9 cellular contexts compared by ENCODE assay signal in genomic region chr10:112953075-112953501, GRCh38. TPM values are rescaled to one million over a fixed set of nuclear protein-coding genes. Genes with fewer than 3 reads are reported as not detected.
DNase-seq lines count a peak whose midpoint lies in the region; ATAC-seq, FAIRE-seq and TF ChIP-seq lines count a peak whose summit lies in the region.
"Had no signal": no experiment of that assay in that cellular context is flagged by ENCODE, and none has a peak within 500 bp of the region (broad histone marks: within the 10 kb centered on the region; RNA-seq: fewer than 3 reads in every experiment).

No MANE protein-coding gene starts in this region.

- H3K4me3 ChIP-seq in HUES48 (ENCODE audit: low read depth, low read length) (peak overlapping the region; percentile 89), brain microvascular endothelial cell (ENCODE audit: low read depth, low read length) (peak overlapping the region; percentile 77)

- no peak for ATAC-seq in stimulated activated naive B cell treated with anti-CD40 and anti-IgM and Interleukin-4, amounts not matched to agents 10 μg/mL and 1 μg/mL and 100 μg/mL, for 72 hours (replicated peaks)

- H3K27ac ChIP-seq in HUES48 (ENCODE audit: low read depth, low read length) (peak overlapping the region; percentile 98), brain microvascular endothelial cell (peak overlapping the region; percentile 93), layer of hippocampus (ENCODE audit: low read depth, low read length) (peak overlapping the region; percentile 91)
- H3K27ac ChIP-seq: KMS-11 had no signal

- peak overlapping the region; percentile 91 for H3K9ac ChIP-seq in HUES48 (ENCODE audit: low read depth, low read length)
- H3K9ac ChIP-seq: KMS-11 had no signal

- H3K27me3 ChIP-seq in HUES48 (ENCODE audit: control insufficient read depth, insufficient read depth, low read length): no peaks in the 10 kb centered on the region
- H3K27me3 ChIP-seq in brain microvascular endothelial cell (replicated peaks): no peaks in the 10 kb centered on the region
- H3K27me3 ChIP-seq in layer of hippocampus (ENCODE audit: control insufficient read depth, insufficient read depth, low read length): no peaks in the 10 kb centered on the region

- peak; percentile 6 for TF ChIP-seq CTCF in brain microvascular endothelial cell (IDR thresholded peaks at IDR 0.05; ENCODE audit: low read depth, low read length, missing control alignments)

- H3K27me3 Mint-ChIP-seq in stimulated activated naive B cell treated with anti-CD40 and anti-IgM and Interleukin-4, amounts not matched to agents 10 μg/mL and 1 μg/mL and 100 μg/mL, for 72 hours: peaks cover 62 to 74% of the 10 kb centered on the region in 2 donors

- H3K36me3 ChIP-seq in HUES48 (ENCODE audit: control insufficient read depth, insufficient read depth, low read length) (0 out of 2 replicates have a peak, but pooled peaks cover 7% of the 10 kb centered on the region), brain microvascular endothelial cell (replicated peaks) (no peaks in the 10 kb centered on the region)

- DNase-seq in brain microvascular endothelial cell: no peak
- DNase-seq in stimulated activated naive B cell treated with anti-CD40 and anti-IgM and Interleukin-4, amounts not matched to agents 10 μg/mL and 1 μg/mL and 100 μg/mL, for 72 hours: no peak
- DNase-seq in HPDE6-E6E7 (ENCODE audit: extremely low spot score): no peak
- DNase-seq in NCI-H2029 treated with DMSO at 0.1 percent for 48 hours (lab: John Stamatoyannopoulos, UW): no peak
- no peak for DNase-seq in RCC 7860 (ENCODE audit: low spot score)
- no peak for DNase-seq in cerebellum (ENCODE audit: low spot score)

- no peak for FAIRE-seq in RCC 7860 (lab: Jason Lieb, UNC)

- peaks cover 24 to 51% of the 10 kb centered on the region in 2 donors for H3K4me1 Mint-ChIP-seq in stimulated activated naive B cell treated with anti-CD40 and anti-IgM and Interleukin-4, amounts not matched to agents 10 μg/mL and 1 μg/mL and 100 μg/mL, for 72 hours

- H3K4me1 ChIP-seq in HUES48 (ENCODE audit: control insufficient read depth, insufficient read depth, low read length): peaks cover 62% of the 10 kb centered on the region

- H3K27ac Mint-ChIP-seq in stimulated activated naive B cell treated with anti-CD40 and anti-IgM and Interleukin-4, amounts not matched to agents 10 μg/mL and 1 μg/mL and 100 μg/mL, for 72 hours: no peak overlapping the region

- peaks cover 0 to 1% of the 10 kb centered on the region in 2 donors for H3K36me3 Mint-ChIP-seq in stimulated activated naive B cell treated with anti-CD40 and anti-IgM and Interleukin-4, amounts not matched to agents 10 μg/mL and 1 μg/mL and 100 μg/mL, for 72 hours

- H3K9me3 Mint-ChIP-seq in stimulated activated naive B cell treated with anti-CD40 and anti-IgM and Interleukin-4, amounts not matched to agents 10 μg/mL and 1 μg/mL and 100 μg/mL, for 72 hours: no peaks in the 10 kb centered on the region

- in situ Hi-C loops in brain microvascular endothelial cell (cut with HindIII; ENCODE audit: low pct_ligation_motif_present, low sequenced_read_pairs): no loop called here

- H3K4me3 Mint-ChIP-seq in stimulated activated naive B cell treated with anti-CD40 and anti-IgM and Interleukin-4, amounts not matched to agents 10 μg/mL and 1 μg/mL and 100 μg/mL, for 72 hours: peak overlapping the region; percentile 58 to 71

- H3K9me3 ChIP-seq in HUES48 (ENCODE audit: control insufficient read depth, insufficient read depth, low read length): no peaks in the 10 kb centered on the region

RNA-seq across cellular contexts. Expression of gene TCF7L2, which starts 3.0 kb away (rescaled TPM):
- 6.5 TPM for total RNA-seq in cerebellum
